In genomic region chr6:161301338-161301737, GRCh38 we compare ENCODE assay signal across 13 cellular contexts. TPM values are rescaled to one million over a fixed set of nuclear protein-coding genes. Genes with fewer than 3 reads are reported as not detected.
DNase-seq lines count a peak whose midpoint lies in the region; ATAC-seq and TF ChIP-seq lines count a peak whose summit lies in the region.
"Had no signal": no experiment of that assay in that cellular context is flagged by ENCODE, and none has a peak within 500 bp of the region (broad histone marks: within the 10 kb centered on the region; RNA-seq: fewer than 3 reads in every experiment).

No MANE protein-coding gene starts in this region.

- H3K4me1 ChIP-seq in esophagus muscularis mucosa, result no peaks in the 10 kb centered on the region
- no peaks in the 10 kb centered on the region for H3K4me1 ChIP-seq in left lung
- H3K4me1 ChIP-seq: ascending aorta had no signal

- DNase-seq in AG09319 (ENCODE audit: extremely low read depth, low read depth) (peak; percentile 92), NCI-H226 (peak; percentile 83), esophagus muscularis mucosa (ENCODE audit: extremely low spot score) (peak; percentile 91), left lung (peak in 1 of 2 donors; percentile 47), T-cell (no peak)
- DNase-seq in stimulated activated CD4-positive, alpha-beta T cell treated with anti-CD3 and anti-CD28 coated beads, Interleukin-2, amount 100 ng/mL, for 24 hours, result no peak
- DNase-seq: DND-41, NCI-H446 treated with DMSO at 0.1 percent for 48 hours, nephron progenitor cell, small intestine had no signal

- 54% methylated on average over 2 of the region's 2 CpGs for WGBS in esophagus muscularis mucosa

- H3K9me3 Mint-ChIP-seq in T-cell, result no peaks in the 10 kb centered on the region

- H3K27ac ChIP-seq in esophagus muscularis mucosa (replicated peaks in 1 of 4), result no peak overlapping the region
- H3K27ac ChIP-seq in left lung, result no peak overlapping the region
- H3K27ac ChIP-seq: ascending aorta had no signal

- TF ChIP-seq CTCF in AG09319 (IDR thresholded peaks at IDR 0.05; ENCODE audit: low read depth, low read length), result no peak
- TF ChIP-seq CTCF in esophagus muscularis mucosa (IDR thresholded peaks at IDR 0.05), result no peak
- no peak for TF ChIP-seq CTCF in left lung (IDR thresholded peaks at IDR 0.05)

- no peaks in the 10 kb centered on the region for H3K9me3 ChIP-seq in esophagus muscularis mucosa
- H3K9me3 ChIP-seq in left lung, result no peaks in the 10 kb centered on the region
- H3K9me3 ChIP-seq: ascending aorta had no signal

- no peak for TF ChIP-seq POLR2A in esophagus muscularis mucosa (IDR thresholded peaks at IDR 0.05; ENCODE audit: low read depth)

- intact Hi-C loops in esophagus muscularis mucosa (cut with DNase I), result no loop called here
- intact Hi-C loops in left lung (cut with DNase I), result no loop called here

- CTCF ChIA-PET in T-cell (lab: Charles Lee), result interaction anchor here in 1 of 2 donors (0.6 kb wide), 1 partner anchor 63 kb away, joined by 17 read pairs; no protein-coding TSS in a partner anchor

- ATAC-seq in left lung (peak; percentile 97), T-cell (replicated peaks in 1 of 4) (no peak), GM21825 (IDR thresholded peaks at IDR 0.05; ENCODE audit: unreplicated experiment) (no peak), GM19397 (IDR thresholded peaks at IDR 0.05; ENCODE audit: unreplicated experiment) (no peak)

- H3K4me3 Mint-ChIP-seq in T-cell, result no peak overlapping the region
- H3K4me3 Mint-ChIP-seq: nephron progenitor cell had no signal

- TF ChIP-seq EP300 in esophagus muscularis mucosa (IDR thresholded peaks at IDR 0.05), result no peak

- no peaks in the 10 kb centered on the region for H3K4me1 Mint-ChIP-seq in T-cell
- H3K4me1 Mint-ChIP-seq: nephron progenitor cell had no signal

- H3K27ac Mint-ChIP-seq in T-cell, result no peak overlapping the region
- H3K27ac Mint-ChIP-seq: nephron progenitor cell had no signal

- POLR2A ChIA-PET in T-cell (lab: Charles Lee), result no interaction called here

- no peaks in the 10 kb centered on the region for H3K27me3 ChIP-seq in esophagus muscularis mucosa
- no peaks in the 10 kb centered on the region for H3K27me3 ChIP-seq in left lung
- H3K27me3 ChIP-seq: ascending aorta had no signal

- peaks cover 0 to 8% of the 10 kb centered on the region in 2 donors for H3K27me3 Mint-ChIP-seq in T-cell

- H3K36me3 Mint-ChIP-seq in T-cell, result no peaks in the 10 kb centered on the region

- H3K4me3 ChIP-seq in esophagus muscularis mucosa (no peak overlapping the region), left lung (no peak overlapping the region)
- H3K4me3 ChIP-seq: ascending aorta had no signal

- H3K36me3 ChIP-seq in esophagus muscularis mucosa (no peaks in the 10 kb centered on the region), left lung (no peaks in the 10 kb centered on the region)
- H3K36me3 ChIP-seq: ascending aorta had no signal

RNA-seq across cellular contexts. Expression of gene AGPAT4, which starts 27.5 kb away (rescaled TPM):
- total RNA-seq in esophagus muscularis mucosa (10 to 100 TPM in 2 of 4 donors, 1 to 10 TPM in 2; 7.9 to 12.6 (median 10.0) TPM), left lung (10 to 100 TPM; 13.4 to 14.8 TPM), T-cell (10 to 100 TPM in 1 of 5 donors, 1 to 10 TPM in 4; 5.6 to 15.0 (median 6.3) TPM)

Comparison
In these comparisons a context has a peak if more than half of its experiments do, and no peak if none do; other contexts are left out.
1. DNase-seq: peak in AG09319 (single experiment), NCI-H226 (single experiment) and esophagus muscularis mucosa (single experiment); none in stimulated activated CD4-positive, alpha-beta T cell treated with anti-CD3 and anti-CD28 coated beads, Interleukin-2, amount 100 ng/mL, for 24 hours (0 of 2) and T-cell (0 of 34).